ENCODE assay signal across 8 cellular contexts in genomic region chr2:170771049-170771937, GRCh38. TPM values are rescaled to one million over a fixed set of nuclear protein-coding genes. Genes with fewer than 3 reads are reported as not detected.
DNase-seq lines count a peak whose midpoint lies in the region; ATAC-seq and TF ChIP-seq lines count a peak whose summit lies in the region.

No MANE protein-coding gene starts in this region.

- CTCF ChIA-PET in SK-N-SH (lab: Yijun Ruan, JAX), result interaction anchor here (1.0 to 1.8 kb wide), 4 partner anchors 47 to 535 kb away, joined by 3 to 6 read pairs (median 4); no protein-coding TSS in a partner anchor

- peak overlapping the region; percentile 90 for H3K4me3 Mint-ChIP-seq in stimulated activated naive CD8-positive, alpha-beta T cell treated with anti-CD3 and anti-CD28 coated beads, Interleukin-15, Interleukin-2, amounts not matched to agents 100 ng/mL and 50 ng/mL, for 24 hours

- peaks cover 26% of the 10 kb centered on the region for H3K27me3 Mint-ChIP-seq in stimulated activated naive CD8-positive, alpha-beta T cell treated with anti-CD3 and anti-CD28 coated beads, Interleukin-15, Interleukin-2, amounts not matched to agents 100 ng/mL and 50 ng/mL, for 24 hours

- peak; percentile 55 for ATAC-seq in GM19035 (IDR thresholded peaks at IDR 0.05; ENCODE audit: unreplicated experiment)
- peak; percentile 31 for ATAC-seq in HG03159 (IDR thresholded peaks at IDR 0.05; ENCODE audit: unreplicated experiment)
- ATAC-seq in lower lobe of right lung, result peak; percentile 42 to 49
- no peak for ATAC-seq in HG03457 (IDR thresholded peaks at IDR 0.05; ENCODE audit: unreplicated experiment)

- H3K79me2 ChIP-seq in SK-N-SH (ENCODE audit: insufficient read depth), result no peaks in the 10 kb centered on the region

- 4% methylated on average over 41 of the region's 51 CpGs for WGBS in SK-N-SH (ENCODE audit: low lambda C conversion rate)

- TF ChIP-seq CTCF in SK-N-SH (IDR thresholded peaks at IDR 0.05) (no peak), choroid plexus epithelial cell (conservative IDR thresholded peaks at IDR 0.05; ENCODE audit: low read depth, low read length) (no peak), lower lobe of right lung (IDR thresholded peaks at IDR 0.05) (no peak)

- H3K27ac Mint-ChIP-seq in stimulated activated naive CD8-positive, alpha-beta T cell treated with anti-CD3 and anti-CD28 coated beads, Interleukin-15, Interleukin-2, amounts not matched to agents 100 ng/mL and 50 ng/mL, for 24 hours, result peak overlapping the region; percentile 38

- no peak for TF ChIP-seq EP300 in SK-N-SH (IDR thresholded peaks at IDR 0.05; ENCODE audit: borderline replicate concordance in 1 of 2, low read depth in 1 of 2, low read length in 1 of 2)

- H3K9me3 Mint-ChIP-seq in stimulated activated naive CD8-positive, alpha-beta T cell treated with anti-CD3 and anti-CD28 coated beads, Interleukin-15, Interleukin-2, amounts not matched to agents 100 ng/mL and 50 ng/mL, for 24 hours, result no peaks in the 10 kb centered on the region

- peak overlapping the region in 9 of 11 experiments; percentile 43 to 72 (median 61); a peak in 16 of 22 replicates for H3K9ac ChIP-seq in BLaER1 treated with 17β-estradiol and CSF1 and Interleukin-3, amounts not matched to agents 10 nM and 100 nM
- H3K9ac ChIP-seq in SK-N-SH, result no peak overlapping the region

- no peak for TF ChIP-seq RAD21 in SK-N-SH (IDR thresholded peaks at IDR 0.05; ENCODE audit: low read length)

- peaks cover 6 to 17% (median 12%) of the 10 kb centered on the region in 10 experiments; a peak in 19 of 20 replicates for H3K4me1 ChIP-seq in BLaER1 treated with 17β-estradiol and CSF1 and Interleukin-3, amounts not matched to agents 10 nM and 100 nM
- peaks cover 0 to 11% of the 10 kb centered on the region in 2 experiments; a peak in 1 of 4 replicates for H3K4me1 ChIP-seq in SK-N-SH (ENCODE audit: control insufficient read depth in 1 of 2, insufficient read depth in 2 of 2, low read depth in 1 of 2, low read length in 1 of 2)
- no peaks in the 10 kb centered on the region for H3K4me1 ChIP-seq in lower lobe of right lung

- H3K4me3 ChIP-seq in BLaER1 treated with 17β-estradiol and CSF1 and Interleukin-3, amounts not matched to agents 10 nM and 100 nM, result peak overlapping the region; percentile 39 to 78 (median 62)
- H3K4me3 ChIP-seq in SK-N-SH (ENCODE audit: low read depth in 2 of 2, low read length in 1 of 2), result peak overlapping the region; percentile 48 to 59
- H3K4me3 ChIP-seq in choroid plexus epithelial cell (ENCODE audit: low read depth, low read length), result peak overlapping the region; percentile 62
- H3K4me3 ChIP-seq in lower lobe of right lung, result peak overlapping the region; percentile 70

- no peaks in the 10 kb centered on the region for H3K9me3 ChIP-seq in BLaER1 treated with 17β-estradiol and CSF1 and Interleukin-3, amounts not matched to agents 10 nM and 100 nM (replicated peaks in 1 of 11)
- H3K9me3 ChIP-seq in SK-N-SH, result no peaks in the 10 kb centered on the region
- no peaks in the 10 kb centered on the region for H3K9me3 ChIP-seq in lower lobe of right lung

- peaks cover 18% of the 10 kb centered on the region for H3K4me1 Mint-ChIP-seq in stimulated activated naive CD8-positive, alpha-beta T cell treated with anti-CD3 and anti-CD28 coated beads, Interleukin-15, Interleukin-2, amounts not matched to agents 100 ng/mL and 50 ng/mL, for 24 hours (ENCODE audit: low read depth)

- H3K36me3 ChIP-seq in BLaER1 treated with 17β-estradiol and CSF1 and Interleukin-3, amounts not matched to agents 10 nM and 100 nM, result no peaks in the 10 kb centered on the region
- H3K36me3 ChIP-seq in SK-N-SH (replicated peaks in 1 of 2; ENCODE audit: control insufficient read depth in 1 of 2, insufficient read depth in 2 of 2, low read length in 1 of 2) (no peaks in the 10 kb centered on the region), lower lobe of right lung (no peaks in the 10 kb centered on the region)

- H3K4me2 ChIP-seq in BLaER1 treated with 17β-estradiol and CSF1 and Interleukin-3, amounts not matched to agents 10 nM and 100 nM, result peak overlapping the region; percentile 63 to 94 (median 87)
- peak overlapping the region; percentile 78; the same call in 1 of the 2 replicates for H3K4me2 ChIP-seq in SK-N-SH

- H3K27ac ChIP-seq in BLaER1 treated with 17β-estradiol and CSF1 and Interleukin-3, amounts not matched to agents 10 nM and 100 nM, result peak overlapping the region in 1 of 11 experiments; percentile 45; a peak in 1 of 22 replicates
- H3K27ac ChIP-seq in SK-N-SH (ENCODE audit: low read depth in 2 of 2, low read length in 1 of 2), result no peak overlapping the region
- H3K27ac ChIP-seq in lower lobe of right lung, result peak overlapping the region; percentile 79

- no peaks in the 10 kb centered on the region for H3K9me2 ChIP-seq in SK-N-SH

- H3K27me3 ChIP-seq in BLaER1 treated with 17β-estradiol and CSF1 and Interleukin-3, amounts not matched to agents 10 nM and 100 nM, result peaks cover 4 to 27% (median 22%) of the 10 kb centered on the region in 11 experiments
- H3K27me3 ChIP-seq in SK-N-SH (ENCODE audit: insufficient read depth) (peaks cover 30% of the 10 kb centered on the region), lower lobe of right lung (ENCODE audit: low read depth) (no peaks in the 10 kb centered on the region)

- no peaks in the 10 kb centered on the region for H4K20me1 ChIP-seq in BLaER1 treated with 17β-estradiol and CSF1 and Interleukin-3, amounts not matched to agents 10 nM and 100 nM
- H4K20me1 ChIP-seq in SK-N-SH (ENCODE audit: insufficient read depth), result no peaks in the 10 kb centered on the region

- POLR2A ChIA-PET in SK-N-SH (lab: Yijun Ruan, JAX), result no interaction called here

- H3K36me3 Mint-ChIP-seq in stimulated activated naive CD8-positive, alpha-beta T cell treated with anti-CD3 and anti-CD28 coated beads, Interleukin-15, Interleukin-2, amounts not matched to agents 100 ng/mL and 50 ng/mL, for 24 hours (ENCODE audit: low read depth), result no peaks in the 10 kb centered on the region

- peaks cover 10% of the 10 kb centered on the region for H3F3A ChIP-seq in SK-N-SH (replicated peaks; ENCODE audit: insufficient read depth)

- intact Hi-C loops in lower lobe of right lung (cut with DNase I), result no loop called here

- no peak for DNase-seq in SK-N-SH
- DNase-seq in choroid plexus epithelial cell (ENCODE audit: low read depth), result peak; percentile 12
- DNase-seq in lower lobe of right lung, result no peak

- peak overlapping the region; percentile 41; the same call in 1 of the 2 replicates for H2AFZ ChIP-seq in SK-N-SH (ENCODE audit: low read depth)

TF ChIP-seq in SK-N-SH, 30 proteins besides CTCF, POLR2A, EP300 and RAD21:
- no peak for TF ChIP-seq ELF1 (IDR thresholded peaks at IDR 0.05)
- TF ChIP-seq MAX (IDR thresholded peaks at IDR 0.05; ENCODE audit: low read depth), result no peak
- TF ChIP-seq SIN3A (IDR thresholded peaks at IDR 0.05; ENCODE audit: borderline replicate concordance, low read depth, low read length), result no peak
- no peak for TF ChIP-seq USF1 (IDR thresholded peaks at IDR 0.05; ENCODE audit: borderline replicate concordance, low read depth)
- no peak for TF ChIP-seq JUND (IDR thresholded peaks at IDR 0.05)
- no peak for TF ChIP-seq IRF3 (IDR thresholded peaks at IDR 0.05; ENCODE audit: low read depth, low read length)
- no peak for TF ChIP-seq RXRA (IDR thresholded peaks at IDR 0.05; ENCODE audit: borderline replicate concordance, low read depth)
- TF ChIP-seq FOXJ3 (CRISPR knock-in tag; IDR thresholded peaks at IDR 0.05), result no peak

RNA-seq across cellular contexts. Expression of gene ERICH2, which starts 1.1 kb away (rescaled TPM):
- polyA plus RNA-seq in SK-N-SH (2012; rRNA removed), result not detected in 2 replicates
- polyA plus RNA-seq in SK-N-SH (2012; cell fraction: cytosol; rRNA removed), result not detected in 2 replicates
- polyA plus RNA-seq in SK-N-SH (2012; cell fraction: nucleus; rRNA removed), result not detected in 2 replicates
- 8.5 TPM for total RNA-seq in lower lobe of right lung

RNA-seq across cellular contexts. Expression of gene GAD1, which starts 45.4 kb away (rescaled TPM):
- polyA plus RNA-seq in SK-N-SH (2012; rRNA removed), result 0.20 and 0.63 TPM in 2 replicates
- 0.31 and 0.39 TPM in 2 replicates for polyA plus RNA-seq in SK-N-SH (2012; cell fraction: cytosol; rRNA removed)
- 0.85 and 1.2 TPM in 2 replicates for polyA plus RNA-seq in SK-N-SH (2012; cell fraction: nucleus; rRNA removed)
- not detected for total RNA-seq in lower lobe of right lung

RNA-seq across cellular contexts. Expression of gene SP5, which starts 56.2 kb away (rescaled TPM):
- not detected in 2 replicates for polyA plus RNA-seq in SK-N-SH (2012; rRNA removed)
- not detected in 2 replicates for polyA plus RNA-seq in SK-N-SH (2012; cell fraction: cytosol; rRNA removed)
- not detected in 2 replicates for polyA plus RNA-seq in SK-N-SH (2012; cell fraction: nucleus; rRNA removed)
- 1.9 TPM for total RNA-seq in lower lobe of right lung
